Comparison of ENCODE assay signal across 8 cellular contexts in the genomic region with DNA sequence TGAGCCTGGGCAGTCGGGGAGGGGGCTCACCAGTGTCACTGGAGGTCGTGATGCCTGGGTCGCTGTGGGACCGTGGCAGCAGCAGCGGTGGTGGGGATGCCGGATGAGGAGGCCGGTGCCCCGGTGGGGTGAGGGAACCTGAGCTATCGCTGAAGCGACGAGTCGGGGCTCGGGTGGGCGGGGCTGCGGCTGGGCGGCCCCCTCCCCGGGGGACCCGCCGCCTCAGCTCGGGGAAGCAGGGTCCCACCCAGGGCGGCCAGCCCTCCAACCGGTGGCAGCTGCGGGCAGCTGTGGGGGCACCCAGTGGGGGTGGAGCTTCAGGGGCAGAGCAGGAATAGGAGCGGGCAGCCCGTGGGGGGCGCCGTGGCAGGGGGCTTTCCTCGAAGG. TPM values are rescaled to one million over a fixed set of nuclear protein-coding genes. Genes with fewer than 3 reads are reported as not detected.
DNase-seq lines count a peak whose midpoint lies in the region; ATAC-seq and TF ChIP-seq lines count a peak whose summit lies in the region.

No MANE protein-coding gene starts in this region.

- TF ChIP-seq CTCF in C4-2B (conservative IDR thresholded peaks at IDR 0.05) (0 out of 2 replicates have a peak, but pooled peaks have one; percentile 79), OCI-LY7 (conservative IDR thresholded peaks at IDR 0.05; ENCODE audit: low read length) (no peak)

- no peaks in the 10 kb centered on the region for H3K79me2 ChIP-seq in OCI-LY7 (ENCODE audit: insufficient read depth, low read depth, low read length)

- ATAC-seq in GM21515 (IDR thresholded peaks at IDR 0.05; ENCODE audit: unreplicated experiment): peak; percentile 8

- intact Hi-C loops in OCI-LY7 (cut with micrococcal nuclease; ENCODE audit: unreplicated experiment): loop anchor here (1.0 to 2.0 kb wide), 4 partner anchors 58 to 342 kb away; a partner anchor contains a TSS

- no peak overlapping the region for H3K27ac ChIP-seq in C4-2B
- no peak overlapping the region for H3K27ac ChIP-seq in OCI-LY7 (ENCODE audit: low read depth, low read length, poor library complexity, severe bottlenecking)
- no peak overlapping the region for H3K27ac ChIP-seq in iPS-20b (ENCODE audit: low read length)

- H3K4me3 ChIP-seq in OCI-LY7 (ENCODE audit: low read depth, low read length, poor library complexity, severe bottlenecking): peak overlapping the region; percentile 65
- peak overlapping the region; percentile 67; the same call in 1 of the 2 replicates for H3K4me3 ChIP-seq in iPS-20b (ENCODE audit: low read length)

- H3K27me3 ChIP-seq in iPS-20b (ENCODE audit: insufficient read depth, low read length): peaks cover 20% of the 10 kb centered on the region

- CTCF ChIA-PET in OCI-LY7 (lab: Charles Lee; ENCODE audit: unreplicated experiment): interaction anchor here (0.6 to 2.0 kb wide), 10 partner anchors 11 to 380 kb away, joined by 3 to 10 read pairs (median 3); a partner anchor contains a TSS

- H3K4me1 ChIP-seq in OCI-LY7 (ENCODE audit: insufficient read depth, low read length, poor library complexity, severe bottlenecking) (peaks cover 32% of the 10 kb centered on the region), iPS-20b (ENCODE audit: insufficient read depth, low read length) (no peaks in the 10 kb centered on the region; the same call in 1 of the 2 replicates)

- POLR2A ChIA-PET in OCI-LY7 (lab: Charles Lee): interaction anchor here (1.0 to 2.4 kb wide), 2 partner anchors 58 to 254 kb away, joined by 3 to 7 read pairs; a partner anchor contains a TSS

- BruUV-seq in OCI-LY7 (replicated peaks; lab: Mats Ljungman, UMichigan): no TSS peak

- no peak overlapping the region for H3K9ac ChIP-seq in iPS-20b (ENCODE audit: low read depth, low read length)

- peak overlapping the region; percentile 54; the same call in 1 of the 2 replicates for H2AFZ ChIP-seq in OCI-LY7 (ENCODE audit: low read length)

- no peaks in the 10 kb centered on the region for H4K20me1 ChIP-seq in OCI-LY7 (ENCODE audit: insufficient read depth, low read length)

- H3K9me3 ChIP-seq in OCI-LY7 (ENCODE audit: low read length) (no peaks in the 10 kb centered on the region), iPS-20b (ENCODE audit: insufficient read depth, low read depth, low read length) (no peaks in the 10 kb centered on the region)

- H3K36me3 ChIP-seq in OCI-LY7 (ENCODE audit: insufficient read depth, low read length) (peaks cover 7% of the 10 kb centered on the region; the same call in 1 of the 2 replicates), iPS-20b (ENCODE audit: insufficient read depth, low read depth, low read length) (peaks cover 15% of the 10 kb centered on the region; the same call in 1 of the 2 replicates)

- peak overlapping the region; percentile 89 for H3K4me2 ChIP-seq in OCI-LY7 (ENCODE audit: low read length)

- DNase-seq in OCI-LY7 (ENCODE audit: low spot score) (no peak), NCI-H526 treated with DMSO at 0.1 percent for 48 hours (lab: John Stamatoyannopoulos, UW) (no peak), DMS 273 (lab: John Stamatoyannopoulos, UW; ENCODE audit: unreplicated experiment) (no peak), iPS-NIHi11 (ENCODE audit: low spot score) (no peak)
- DNase-seq in stimulated activated CD4-positive, alpha-beta T cell treated with anti-CD3 and anti-CD28 coated beads, Interleukin-15, amount 100 ng/mL, for 24 hours: no peak

- no peaks in the 10 kb centered on the region for H3K9me2 ChIP-seq in OCI-LY7 (ENCODE audit: insufficient read depth, low read length)

RNA-seq across cellular contexts. Expression of a gene that starts 5.0 kb away (rescaled TPM):
- 6.6 and 9.1 TPM in 2 replicates for total RNA-seq in OCI-LY7 (2014; rRNA removed; shearing (Covaris generic))
- 53.1 and 59.3 TPM in 2 replicates for total RNA-seq in OCI-LY7 (2022)

RNA-seq across cellular contexts. Expression of a gene that starts 11.9 kb away (rescaled TPM):
- 45.4 and 58.3 TPM in 2 replicates for total RNA-seq in OCI-LY7 (2014; rRNA removed; shearing (Covaris generic))
- total RNA-seq in OCI-LY7 (2022): 66.0 and 74.7 TPM in 2 replicates

RNA-seq across cellular contexts. Expression of a gene that starts 23.1 kb away (rescaled TPM):
- 59.8 and 96.7 TPM in 2 replicates for total RNA-seq in OCI-LY7 (2014; rRNA removed; shearing (Covaris generic))
- total RNA-seq in OCI-LY7 (2022): 107 and 121 TPM in 2 replicates

RNA-seq across cellular contexts. Expression of a gene that starts 27.0 kb away (rescaled TPM):
- 4.9 and 6.7 TPM in 2 replicates for total RNA-seq in OCI-LY7 (2014; rRNA removed; shearing (Covaris generic))
- total RNA-seq in OCI-LY7 (2022): 19.0 and 19.2 TPM in 2 replicates

RNA-seq across cellular contexts. Expression of a gene that starts 41.7 kb away (rescaled TPM):
- 67.6 and 70.2 TPM in 2 replicates for total RNA-seq in OCI-LY7 (2014; rRNA removed; shearing (Covaris generic))
- 43.9 and 45.7 TPM in 2 replicates for total RNA-seq in OCI-LY7 (2022)
